In the genomic region with DNA sequence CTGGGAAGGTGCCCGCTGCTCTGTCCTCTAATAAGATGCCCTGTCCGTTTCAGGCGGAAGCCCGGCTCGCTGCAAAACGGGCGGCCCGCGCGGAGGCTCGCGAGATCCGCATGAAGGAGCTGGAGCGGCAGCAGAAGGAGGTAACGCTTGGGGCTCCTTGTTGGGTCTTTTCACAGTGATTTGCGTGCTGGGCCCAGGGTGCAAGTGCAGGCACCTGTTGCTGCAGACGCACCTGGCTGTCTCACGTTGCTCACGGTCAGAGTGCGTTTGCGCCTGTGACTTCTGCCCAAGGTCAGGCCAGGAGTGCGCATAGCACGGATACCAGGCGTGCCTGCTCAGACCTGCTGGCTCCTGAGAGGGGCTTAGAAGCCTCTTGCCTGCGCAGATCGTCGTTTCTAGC, we compare ENCODE assay signal across 1 cellular context.
TF ChIP-seq lines count a peak whose summit lies in the region.

No MANE protein-coding gene starts in this region.

TF ChIP-seq in H1, 55 proteins besides CTCF, POLR2A, EP300 and RAD21:
- no peak for TF ChIP-seq SIN3A (conservative IDR thresholded peaks at IDR 0.05 in 1 of 2, IDR thresholded peaks at IDR 0.05 in 1 of 2; ENCODE audit: low read depth in 1 of 2, low read length in 2 of 2)
- no peak for TF ChIP-seq CBX8 (IDR thresholded peaks at IDR 0.05; ENCODE audit: borderline replicate concordance, low read depth, low read length)
- TF ChIP-seq SIRT6 (IDR thresholded peaks at IDR 0.05; ENCODE audit: low read length), result no peak
